ENCODE assay signal across 2 cellular contexts in genomic region chr15:78421241-78421994, GRCh38.
A peak's percentile ranks its signal among the peaks of the same experiment; 100 is the strongest.
TF ChIP-seq lines count a peak whose summit lies in the region.

No MANE protein-coding gene starts in this region.

TF ChIP-seq in HEK293, 187 proteins besides CTCF, POLR2A, EP300 and RAD21:
- TF ChIP-seq ZNF146 (tag by site-specific recombination; IDR thresholded peaks at IDR 0.05) = no peak
- TF ChIP-seq ZNF473 (tag by site-specific recombination; IDR thresholded peaks at IDR 0.05) = no peak
- peak; percentile 89; the same call in 1 of the 2 replicates for TF ChIP-seq ZSCAN4 (tag by site-specific recombination; IDR thresholded peaks at IDR 0.05)
- TF ChIP-seq ZBTB17 (tag by site-specific recombination; IDR thresholded peaks at IDR 0.05) = no peak
- TF ChIP-seq ZNF221 (tag by site-specific recombination; IDR thresholded peaks at IDR 0.05; ENCODE audit: borderline replicate concordance) = no peak
TF ChIP-seq in HEK293: peak in this region for 1.

TF ChIP-seq in H1, 55 proteins besides CTCF, POLR2A, EP300 and RAD21:
- TF ChIP-seq GABPA (IDR thresholded peaks at IDR 0.05; ENCODE audit: borderline replicate concordance, insufficient read depth, low read length) (no peak), CBX8 (IDR thresholded peaks at IDR 0.05; ENCODE audit: borderline replicate concordance, low read depth, low read length) (no peak), CTBP2 (IDR thresholded peaks at IDR 0.05; ENCODE audit: borderline replicate concordance, insufficient read depth, insufficient read length, low read length) (no peak), CREB1 (IDR thresholded peaks at IDR 0.05) (no peak), CEBPB (IDR thresholded peaks at IDR 0.05; ENCODE audit: low read depth, low read length) (no peak), RFX5 (IDR thresholded peaks at IDR 0.05; ENCODE audit: borderline replicate concordance, low read depth, low read length) (no peak)
